Comparison of ENCODE assay signal across 2 cellular contexts in the genomic region with DNA sequence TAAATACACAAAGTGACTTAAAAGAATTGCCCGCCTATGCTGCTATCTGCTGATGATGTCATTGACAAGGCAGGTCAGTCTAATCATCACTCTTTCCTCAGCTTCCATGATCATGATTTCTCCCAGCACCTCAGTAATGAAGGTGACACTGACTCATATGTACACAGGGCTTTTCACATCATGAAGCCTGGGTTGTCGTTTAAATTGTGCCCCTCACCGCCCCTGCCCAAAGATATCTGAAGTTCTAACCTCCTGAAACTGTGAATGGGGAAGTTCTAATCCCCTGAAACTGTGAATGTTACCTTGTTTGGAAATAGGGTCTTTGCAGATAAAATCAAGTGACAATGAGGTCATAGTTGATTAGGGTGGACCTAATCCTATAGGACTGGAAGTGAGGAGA.
TF ChIP-seq lines count a peak whose summit lies in the region.

No MANE protein-coding gene starts in this region.

TF ChIP-seq in GM12891, 5 proteins besides CTCF, POLR2A, EP300 and RAD21:
- TF ChIP-seq POLR2AphosphoS5 (IDR thresholded peaks at IDR 0.05; ENCODE audit: low read depth, low read length) (no peak), TAF1 (IDR thresholded peaks at IDR 0.05; ENCODE audit: low read depth, low read length) (no peak), POU2F2 (IDR thresholded peaks at IDR 0.05; ENCODE audit: low read depth, low read length) (no peak), SPI1 (IDR thresholded peaks at IDR 0.05; ENCODE audit: low read depth, low read length) (peak; percentile 15; the same call in 1 of the 2 replicates), PAX5 (IDR thresholded peaks at IDR 0.05; ENCODE audit: insufficient read depth, low read length, severe bottlenecking) (no peak)

TF ChIP-seq in K562, 482 proteins besides CTCF, POLR2A, EP300 and RAD21:
- TF ChIP-seq ZNF766 (CRISPR knock-in tag; conservative IDR thresholded peaks at IDR 0.05) (0 out of 2 replicates have a peak, but pooled peaks have one; percentile 30), FOSL1 (tag; conservative IDR thresholded peaks at IDR 0.05) (peak; percentile 51), PTBP1 (IDR thresholded peaks at IDR 0.05; ENCODE audit: low read depth, low read length) (no peak), SRF (CRISPR knock-in tag; IDR thresholded peaks at IDR 0.05) (0 out of 4 replicates have a peak, but pooled peaks of 1 of the 2 experiments have one; percentile 24), FOXA3 (CRISPR knock-in tag; conservative IDR thresholded peaks at IDR 0.05 in 1 of 2, IDR thresholded peaks at IDR 0.05 in 1 of 2) (0 out of 4 replicates have a peak, but pooled peaks of 1 of the 2 experiments have one; percentile 30), ETS2 (tag; IDR thresholded peaks at IDR 0.05; ENCODE audit: borderline replicate concordance, poor library complexity, severe bottlenecking) (no peak), ATF7 (IDR thresholded peaks at IDR 0.05) (peak; percentile 63), ZNF707 (CRISPR knock-in tag; conservative IDR thresholded peaks at IDR 0.05) (no peak), NR2C2 (CRISPR knock-in tag; IDR thresholded peaks at IDR 0.05) (no peak), NR2C2 (tag; IDR thresholded peaks at IDR 0.05) (0 out of 2 replicates have a peak, but pooled peaks have one; percentile 25)
- TF ChIP-seq, protein P1, sequence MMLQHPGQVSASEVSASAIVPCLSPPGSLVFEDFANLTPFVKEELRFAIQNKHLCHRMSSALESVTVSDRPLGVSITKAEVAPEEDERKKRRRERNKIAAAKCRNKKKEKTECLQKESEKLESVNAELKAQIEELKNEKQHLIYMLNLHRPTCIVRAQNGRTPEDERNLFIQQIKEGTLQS (IDR thresholded peaks at IDR 0.05): peak; percentile 72
- TF ChIP-seq, protein P1 (CRISPR knock-in tag; conservative IDR thresholded peaks at IDR 0.05): no peak
- TF ChIP-seq, protein P2, sequence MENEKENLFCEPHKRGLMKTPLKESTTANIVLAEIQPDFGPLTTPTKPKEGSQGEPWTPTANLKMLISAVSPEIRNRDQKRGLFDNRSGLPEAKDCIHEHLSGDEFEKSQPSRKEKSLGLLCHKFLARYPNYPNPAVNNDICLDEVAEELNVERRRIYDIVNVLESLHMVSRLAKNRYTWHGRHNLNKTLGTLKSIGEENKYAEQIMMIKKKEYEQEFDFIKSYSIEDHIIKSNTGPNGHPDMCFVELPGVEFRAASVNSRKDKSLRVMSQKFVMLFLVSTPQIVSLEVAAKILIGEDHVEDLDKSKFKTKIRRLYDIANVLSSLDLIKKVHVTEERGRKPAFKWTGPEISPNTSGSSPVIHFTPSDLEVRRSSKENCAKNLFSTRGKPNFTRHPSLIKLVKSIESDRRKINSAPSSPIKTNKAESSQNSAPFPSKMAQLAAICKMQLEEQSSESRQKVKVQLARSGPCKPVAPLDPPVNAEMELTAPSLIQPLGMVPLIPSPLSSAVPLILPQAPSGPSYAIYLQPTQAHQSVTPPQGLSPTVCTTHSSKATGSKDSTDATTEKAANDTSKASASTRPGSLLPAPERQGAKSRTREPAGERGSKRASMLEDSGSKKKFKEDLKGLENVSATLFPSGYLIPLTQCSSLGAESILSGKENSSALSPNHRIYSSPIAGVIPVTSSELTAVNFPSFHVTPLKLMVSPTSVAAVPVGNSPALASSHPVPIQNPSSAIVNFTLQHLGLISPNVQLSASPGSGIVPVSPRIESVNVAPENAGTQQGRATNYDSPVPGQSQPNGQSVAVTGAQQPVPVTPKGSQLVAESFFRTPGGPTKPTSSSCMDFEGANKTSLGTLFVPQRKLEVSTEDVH (IDR thresholded peaks at IDR 0.05; ENCODE audit: low read depth, partially characterized antibody): no peak
